In the genomic region with DNA sequence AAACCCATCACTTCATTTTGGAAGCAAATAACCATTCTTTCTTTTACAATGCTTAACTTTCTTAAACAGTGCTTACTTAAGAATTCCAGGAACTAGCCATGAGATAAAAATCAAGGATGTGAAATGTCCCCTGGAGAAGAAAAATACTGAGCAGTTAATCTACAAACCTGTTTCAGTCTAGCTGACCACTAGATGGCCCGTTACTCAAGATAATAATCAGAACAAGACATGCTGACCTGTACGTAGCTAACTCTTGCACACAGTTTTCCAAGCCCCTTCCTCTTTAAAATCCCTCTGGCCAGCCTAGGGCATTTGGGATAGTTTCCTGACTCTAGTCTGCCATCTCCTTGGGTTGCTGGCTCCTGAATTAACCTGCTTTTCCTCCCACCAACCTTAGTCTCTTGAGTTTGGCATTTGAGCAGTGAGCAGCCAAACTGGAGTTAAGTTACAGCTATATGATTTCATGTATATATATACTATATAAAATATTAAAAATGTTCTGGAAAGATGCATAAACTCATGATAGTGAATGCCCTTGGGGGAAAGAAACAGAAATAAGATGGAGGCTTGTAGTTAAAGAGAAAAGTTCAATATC, we compare ENCODE assay signal across 8 cellular contexts. TPM values are rescaled to one million over a fixed set of nuclear protein-coding genes. Genes with fewer than 3 reads are reported as not detected.
DNase-seq lines count a peak whose midpoint lies in the region; TF ChIP-seq lines count a peak whose summit lies in the region.

No MANE protein-coding gene starts in this region.

- no peak overlapping the region for H3K9ac ChIP-seq in fibroblast of lung (ENCODE audit: insufficient read depth, low read length)

- TF ChIP-seq CTCF in fibroblast of lung (conservative IDR thresholded peaks at IDR 0.05 in 1 of 2, IDR thresholded peaks at IDR 0.05 in 1 of 2; ENCODE audit: low read depth in 1 of 2, low read length in 2 of 2) = peak; percentile 67 to 81

- H2AFZ ChIP-seq in fibroblast of lung (ENCODE audit: low read length) = peak overlapping the region; percentile 90

- H3K4me2 ChIP-seq in fibroblast of lung (ENCODE audit: extremely low read depth, insufficient read depth, low read length) = no peak overlapping the region

- H3K36me3 ChIP-seq in fibroblast of lung (ENCODE audit: control insufficient read depth, insufficient read depth, low read length) = no peaks in the 10 kb centered on the region

- peak; percentile 50 for DNase-seq in DMS53 treated with DMSO at 0.1 percent for 48 hours (lab: John Stamatoyannopoulos, UW; ENCODE audit: unreplicated experiment)
- peak; percentile 51 for DNase-seq in HT-29 (ENCODE audit: low spot score)
- peak; percentile 86 for DNase-seq in RKO (ENCODE audit: low spot score)
- peak; percentile 70 to 77 for DNase-seq in fibroblast of lung (ENCODE audit: low read depth in 2 of 2)
- peak; percentile 14 for DNase-seq in putamen (ENCODE audit: low spot score)
- no peak for DNase-seq in NCI-H446 treated with DMSO at 0.1 percent for 48 hours (lab: John Stamatoyannopoulos, UW)
- DNase-seq in ureter (ENCODE audit: low spot score) = no peak
- no peak for DNase-seq in activated T-cell treated with anti-CD3 and anti-CD28 coated beads, Interleukin-2, amount 50 U/mL, for 48 hours

- no peaks in the 10 kb centered on the region for H3K79me2 ChIP-seq in fibroblast of lung (ENCODE audit: control insufficient read depth, insufficient read depth, low read length)

- H3K27ac ChIP-seq in fibroblast of lung (ENCODE audit: insufficient read depth, low read length) = no peak overlapping the region

- no peaks in the 10 kb centered on the region for H3K9me3 ChIP-seq in fibroblast of lung (ENCODE audit: control insufficient read depth, insufficient read depth, low read depth, low read length)

- no peaks in the 10 kb centered on the region for H3K4me1 ChIP-seq in fibroblast of lung (ENCODE audit: control insufficient read depth, extremely low read depth, insufficient read depth, low read length)

- H3K4me3 ChIP-seq in fibroblast of lung (replicated peaks in 1 of 4; ENCODE audit: control extremely low read depth in 1 of 4, insufficient read depth in 1 of 4, low read depth in 3 of 4, low read length in 4 of 4) = no peak overlapping the region

- H3K27me3 ChIP-seq in fibroblast of lung (ENCODE audit: control insufficient read depth, insufficient read depth, low read length) = no peaks in the 10 kb centered on the region

- no peaks in the 10 kb centered on the region for H4K20me1 ChIP-seq in fibroblast of lung (ENCODE audit: control insufficient read depth, extremely low read depth, insufficient read depth, low read length)

RNA-seq across cellular contexts. Expression of a gene that starts 59.3 kb away (rescaled TPM):
- total RNA-seq in HT-29 (2014; rRNA removed; shearing (Covaris generic)) = 0.41 and 0.73 TPM in 2 replicates
- total RNA-seq in fibroblast of lung = 2.6 and 3.8 TPM in 2 replicates
- polyA plus RNA-seq in fibroblast of lung = 0.58 and 0.93 TPM in 2 replicates
- polyA plus RNA-seq in fibroblast of lung (2012) = 0.52 and 0.82 TPM in 2 replicates
- polyA minus RNA-seq in fibroblast of lung (ENCODE audit: low replicate concordance) = 1.4 TPM in 2 replicates
- total RNA-seq in ureter = 10.0 TPM

Comparison
In these comparisons a context has a peak if more than half of its experiments do, and no peak if none do; other contexts are left out.
1. DNase-seq: peak in DMS53 treated with DMSO at 0.1 percent for 48 hours (single experiment), HT-29 (single experiment), RKO (single experiment), fibroblast of lung (2 of 2) and putamen (single experiment); none in NCI-H446 treated with DMSO at 0.1 percent for 48 hours (single experiment), ureter (single experiment) and activated T-cell treated with anti-CD3 and anti-CD28 coated beads, Interleukin-2, amount 50 U/mL, for 48 hours (0 of 2).